24 cellular contexts compared by ENCODE assay signal in genomic region chr10:79124066-79124465, GRCh38. TPM values are rescaled to one million over a fixed set of nuclear protein-coding genes. Genes with fewer than 3 reads are reported as not detected.
DNase-seq lines count a peak whose midpoint lies in the region; ATAC-seq and TF ChIP-seq lines count a peak whose summit lies in the region.
"Had no signal": no experiment of that assay in that cellular context is flagged by ENCODE, and none has a peak within 500 bp of the region (broad histone marks: within the 10 kb centered on the region; RNA-seq: fewer than 3 reads in every experiment).

No MANE protein-coding gene starts in this region.

- in situ Hi-C loops in GM23248 (cut with MboI), result no loop called here

- peaks cover 61% of the 10 kb centered on the region for H3K36me3 Mint-ChIP-seq in brain
- no peaks in the 10 kb centered on the region for H3K36me3 Mint-ChIP-seq in natural killer cell treated with Interleukin-12 subunit alpha and Interleukin-12 subunit beta and Interleukin-15 and Interleukin-18, amount 100 ng/mL, for 72 hours

- intact Hi-C loops in psoas muscle (cut with DNase I), result no loop called here

- no peak for ATAC-seq in psoas muscle
- no peak for ATAC-seq in natural killer cell treated with Interleukin-12 subunit alpha and Interleukin-12 subunit beta and Interleukin-15 and Interleukin-18, amount 100 ng/mL, for 72 hours
- ATAC-seq: activated CD4-positive, alpha-beta T cell treated with anti-CD3 and anti-CD28 coated beads for 36 hours; activated T-cell treated with anti-CD3 and anti-CD28 coated beads, Interleukin-2, amount 50 U/mL, for 72 hours had no signal

- no peak overlapping the region for H2AFZ ChIP-seq in GM23248
- H2AFZ ChIP-seq: neural progenitor cell had no signal

- H3K79me2 ChIP-seq in GM23248 (ENCODE audit: insufficient read depth), result peaks cover 99% of the 10 kb centered on the region

- no peaks in the 10 kb centered on the region; the same call in 1 of the 2 replicates for H4K20me1 ChIP-seq in GM23248 (ENCODE audit: insufficient read depth)

- no peaks in the 10 kb centered on the region for H3K27me3 Mint-ChIP-seq in brain
- no peaks in the 10 kb centered on the region for H3K27me3 Mint-ChIP-seq in natural killer cell treated with Interleukin-12 subunit alpha and Interleukin-12 subunit beta and Interleukin-15 and Interleukin-18, amount 100 ng/mL, for 72 hours
- H3K27me3 Mint-ChIP-seq: activated CD4-positive, alpha-beta T cell treated with anti-CD3 and anti-CD28 coated beads for 36 hours; CD8-positive, alpha-beta memory T cell had no signal

- no peaks in the 10 kb centered on the region for H3K9me3 ChIP-seq in AG04450 (ENCODE audit: control insufficient read depth, insufficient read depth, low read length)
- H3K9me3 ChIP-seq in GM23248 (ENCODE audit: low read depth), result no peaks in the 10 kb centered on the region
- H3K9me3 ChIP-seq in psoas muscle, result no peaks in the 10 kb centered on the region
- H3K9me3 ChIP-seq: esophagus squamous epithelium, prostate gland, SK-N-SH had no signal

- H3K4me1 Mint-ChIP-seq in brain, result peaks cover 82% of the 10 kb centered on the region
- peaks cover 4 to 23% of the 10 kb centered on the region in 2 donors for H3K4me1 Mint-ChIP-seq in natural killer cell treated with Interleukin-12 subunit alpha and Interleukin-12 subunit beta and Interleukin-15 and Interleukin-18, amount 100 ng/mL, for 72 hours (ENCODE audit: low read depth in 2 of 2)

- H3K4me2 ChIP-seq in GM23248 (ENCODE audit: unreplicated experiment), result no peak overlapping the region
- H3K4me2 ChIP-seq: neural progenitor cell, SK-N-SH had no signal

- POLR2A ChIA-PET in AG04450 (lab: Yijun Ruan, JAX), result interaction anchor here (0.6 to 0.7 kb wide), 4 partner anchors 9 to 823 kb away, joined by 3 to 6 read pairs (median 3); no protein-coding TSS in a partner anchor

- no peaks in the 10 kb centered on the region for H3K9me2 ChIP-seq in GM23248 (ENCODE audit: insufficient read depth)
- H3K9me2 ChIP-seq: SK-N-SH had no signal

- H3K36me3 ChIP-seq in GM23248 (ENCODE audit: low read depth) (peaks cover 30% of the 10 kb centered on the region; the same call in 1 of the 2 replicates), psoas muscle (ENCODE audit: insufficient read depth in 1 of 2, low read depth in 1 of 2) (peaks cover 0 to 34% of the 10 kb centered on the region in 2 donors)
- H3K36me3 ChIP-seq: neural progenitor cell had no signal

- H3K4me3 Mint-ChIP-seq in brain, result no peak overlapping the region
- no peak overlapping the region for H3K4me3 Mint-ChIP-seq in natural killer cell treated with Interleukin-12 subunit alpha and Interleukin-12 subunit beta and Interleukin-15 and Interleukin-18, amount 100 ng/mL, for 72 hours
- H3K4me3 Mint-ChIP-seq: activated CD4-positive, alpha-beta T cell treated with anti-CD3 and anti-CD28 coated beads for 36 hours; activated T-cell treated with anti-CD3 and anti-CD28 coated beads, Interleukin-2, amount 50 U/mL, for 72 hours; CD8-positive, alpha-beta memory T cell; HFFc6; neural progenitor cell had no signal

- DNase-seq in AG04450 (ENCODE audit: low read depth, low spot score), result no peak
- no peak for DNase-seq in GM23248
- DNase-seq in psoas muscle, result no peak
- DNase-seq in medulla oblongata (ENCODE audit: extremely low spot score), result no peak
- no peak for DNase-seq in SK-N-DZ (ENCODE audit: low spot score)
- no peak for DNase-seq in natural killer cell treated with Interleukin-12 subunit alpha and Interleukin-12 subunit beta and Interleukin-15 and Interleukin-18, amount 100 ng/mL, for 72 hours (ENCODE audit: low spot score)
- DNase-seq: activated CD4-positive, alpha-beta T cell treated with anti-CD3 and anti-CD28 coated beads for 36 hours; activated naive CD4-positive, alpha-beta T cell treated with Interleukin-2 at 50 U/mL for 16 hours; activated T-cell treated with anti-CD3 and anti-CD28 coated beads, Interleukin-2, amount 50 U/mL, for 72 hours; amniotic stem cell; CD8-positive, alpha-beta memory T cell; DMS153; esophagus squamous epithelium; HFFc6; Kasumi-1; NCI-H146; NCI-H526; SK-N-SH; small intestine; stimulated activated CD4-positive, alpha-beta T cell treated with anti-CD3 and anti-CD28 coated beads, Interleukin-2, amount 100 ng/mL, for 24 hours; T-helper 2 cell had no signal

- H3K27me3 ChIP-seq in AG04450 (ENCODE audit: control insufficient read depth, insufficient read depth, low read length) (no peaks in the 10 kb centered on the region), GM23248 (replicated peaks; ENCODE audit: insufficient read depth) (no peaks in the 10 kb centered on the region), psoas muscle (ENCODE audit: insufficient read depth in 3 of 3, low read length in 2 of 3) (no peaks in the 10 kb centered on the region)
- H3K27me3 ChIP-seq: esophagus squamous epithelium, neural progenitor cell had no signal

- H3K4me3 ChIP-seq in AG04450 (ENCODE audit: low read depth, low read length) (no peak overlapping the region), GM23248 (no peak overlapping the region), psoas muscle (no peak overlapping the region)
- H3K4me3 ChIP-seq: esophagus squamous epithelium, neural progenitor cell, prostate gland had no signal

- CTCF ChIA-PET in AG04450 (lab: Charles Lee), result no interaction called here

- peaks cover 31% of the 10 kb centered on the region for H3F3A ChIP-seq in GM23248 (ENCODE audit: insufficient read depth)

- H3K27ac ChIP-seq in AG04450 (ENCODE audit: low read depth, low read length) (peak overlapping the region; percentile 31), GM23248 (no peak overlapping the region), psoas muscle (peak overlapping the region; percentile 71)
- H3K27ac ChIP-seq: esophagus squamous epithelium, neural progenitor cell, prostate gland had no signal

- no peaks in the 10 kb centered on the region for H3K9me3 Mint-ChIP-seq in brain
- no peaks in the 10 kb centered on the region for H3K9me3 Mint-ChIP-seq in natural killer cell treated with Interleukin-12 subunit alpha and Interleukin-12 subunit beta and Interleukin-15 and Interleukin-18, amount 100 ng/mL, for 72 hours
- H3K9me3 Mint-ChIP-seq: activated T-cell treated with anti-CD3 and anti-CD28 coated beads, Interleukin-2, amount 50 U/mL, for 72 hours; CD8-positive, alpha-beta memory T cell; HFFc6; neural progenitor cell had no signal

- TF ChIP-seq CTCF in AG04450 (IDR thresholded peaks at IDR 0.05; ENCODE audit: low read depth, low read length), result no peak
- no peak for TF ChIP-seq CTCF in brain (conservative IDR thresholded peaks at IDR 0.05)
- no peak for TF ChIP-seq CTCF in psoas muscle (IDR thresholded peaks at IDR 0.05)

- H3K4me1 ChIP-seq in GM23248 (ENCODE audit: insufficient read depth) (peaks cover 16% of the 10 kb centered on the region), psoas muscle (peaks cover 52% of the 10 kb centered on the region)

- H3K9ac ChIP-seq in GM23248, result 0 out of 2 replicates have a peak overlapping the region, but pooled peaks have one; percentile 5
- H3K9ac ChIP-seq: neural progenitor cell, SK-N-SH had no signal

- peak overlapping the region in 3 of 5 experiments; percentile 26 to 86 (median 50) for H3K27ac Mint-ChIP-seq in brain
- peak overlapping the region in 1 of 2 donors; percentile 41 for H3K27ac Mint-ChIP-seq in natural killer cell treated with Interleukin-12 subunit alpha and Interleukin-12 subunit beta and Interleukin-15 and Interleukin-18, amount 100 ng/mL, for 72 hours
- H3K27ac Mint-ChIP-seq: activated CD4-positive, alpha-beta T cell treated with anti-CD3 and anti-CD28 coated beads for 36 hours; activated T-cell treated with anti-CD3 and anti-CD28 coated beads, Interleukin-2, amount 50 U/mL, for 72 hours; CD8-positive, alpha-beta memory T cell; neural progenitor cell had no signal

RNA-seq across cellular contexts. Expression of gene ZMIZ1, which starts 55.3 kb away (rescaled TPM):
- polyA plus RNA-seq in AG04450 (2011; rRNA removed), result 7.6 and 12.8 TPM in 2 replicates
- 16.5 and 21.3 TPM in 2 replicates for polyA minus RNA-seq in AG04450 (2011; rRNA and poly(A)+ RNA removed)
- total RNA-seq in GM23248 (2014; rRNA removed; shearing (Covaris generic)), result 26.6 and 28.4 TPM in 2 replicates
- 20.9 and 21.9 TPM in 2 replicates for polyA plus RNA-seq in GM23248 (2016; fragmentation: Nextera tagmentation; extraction: Ambion mirVana)
- 90.5 TPM for polyA plus RNA-seq in brain (ENCODE audit: insufficient read depth, low read depth, low replicate concordance)
- total RNA-seq in psoas muscle, result 10 to 100 TPM; 30.0 to 37.6 (median 35.4) TPM
- polyA plus RNA-seq in psoas muscle, result 10 to 100 TPM; 10.4 to 24.3 (median 22.0) TPM
- polyA plus RNA-seq in SK-N-DZ (2014; cell fraction: cytosol; rRNA removed), result 59.1 and 66.8 TPM in 2 replicates
- 30.6 and 71.5 TPM in 2 replicates for polyA plus RNA-seq in SK-N-DZ (2014; cell fraction: nucleus; rRNA removed)
- total RNA-seq in natural killer cell treated with Interleukin-12 subunit alpha and Interleukin-12 subunit beta and Interleukin-15 and Interleukin-18, amount 100 ng/mL, for 72 hours, result 10 to 100 TPM; 49.7 to 54.4 TPM
